In the genomic region with DNA sequence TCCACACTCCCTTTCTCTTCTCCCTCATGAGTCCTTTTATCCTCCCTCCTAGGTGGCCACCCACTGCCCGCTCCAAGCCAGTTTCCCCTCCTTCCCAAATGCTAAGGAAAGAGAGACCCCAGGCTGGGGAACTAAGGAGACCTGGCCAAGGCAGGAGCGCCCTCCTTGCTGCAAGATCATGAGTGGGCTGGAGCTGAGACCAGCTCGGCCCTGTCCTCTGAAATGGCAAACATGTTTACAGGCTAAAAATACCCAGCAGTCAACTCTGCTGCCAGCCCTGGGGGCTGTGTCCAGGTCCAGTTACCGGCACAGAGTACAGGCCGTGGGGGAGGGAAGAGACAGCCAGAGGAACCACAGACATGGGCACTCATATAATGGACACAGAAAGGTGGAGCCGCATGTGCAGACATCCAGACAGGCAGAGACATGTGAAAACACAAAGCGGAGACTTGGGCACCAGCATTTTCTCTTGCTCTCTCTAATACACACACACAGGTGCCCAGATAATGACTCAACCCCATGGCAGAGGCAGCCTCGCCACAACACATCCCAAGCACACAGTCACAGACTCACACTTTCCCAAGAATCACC, we compare ENCODE assay signal across 1 cellular context.
A peak's percentile ranks its signal among the peaks of the same experiment; 100 is the strongest.
TF ChIP-seq lines count a peak whose summit lies in the region.

No MANE protein-coding gene starts in this region.

TF ChIP-seq in HepG2, 621 proteins besides CTCF, POLR2A, EP300 and RAD21 (continued from another document and continues in another):
- peak; percentile 62 for TF ChIP-seq ZBTB37 (CRISPR knock-in tag; IDR thresholded peaks at IDR 0.05)
- TF ChIP-seq PHB2 (IDR thresholded peaks at IDR 0.05; ENCODE audit: partially characterized antibody), result no peak
- no peak for TF ChIP-seq SP2 (CRISPR knock-in tag; IDR thresholded peaks at IDR 0.05)
- TF ChIP-seq NONO (IDR thresholded peaks at IDR 0.05), result no peak
- 0 out of 2 replicates have a peak, but pooled peaks have one; percentile 34 for TF ChIP-seq NONO (CRISPR knock-in tag; conservative IDR thresholded peaks at IDR 0.05)
- peak; percentile 72; the same call in 1 of the 2 replicates for TF ChIP-seq ZNF543 (CRISPR knock-in tag; IDR thresholded peaks at IDR 0.05)
- TF ChIP-seq HNF1B (CRISPR knock-in tag; IDR thresholded peaks at IDR 0.05), result peak; percentile 42; the same call in 1 of the 2 replicates
- TF ChIP-seq ZNF550 (CRISPR knock-in tag; IDR thresholded peaks at IDR 0.05; ENCODE audit: borderline replicate concordance), result no peak
- peak; percentile 82 for TF ChIP-seq FOXA3 (CRISPR knock-in tag; IDR thresholded peaks at IDR 0.05)
- 0 out of 2 replicates have a peak, but pooled peaks have one; percentile 50 for TF ChIP-seq KLF6 (CRISPR knock-in tag; IDR thresholded peaks at IDR 0.05)
- TF ChIP-seq ZNF367 (CRISPR knock-in tag; IDR thresholded peaks at IDR 0.05; ENCODE audit: borderline replicate concordance), result no peak
- no peak for TF ChIP-seq PRMT3 (CRISPR knock-in tag; IDR thresholded peaks at IDR 0.05; ENCODE audit: borderline replicate concordance, low read depth)
- peak; percentile 86 for TF ChIP-seq PHF21A (CRISPR knock-in tag; IDR thresholded peaks at IDR 0.05)
- no peak for TF ChIP-seq ZNF30 (CRISPR knock-in tag; IDR thresholded peaks at IDR 0.05)
- TF ChIP-seq ZNF34 (CRISPR knock-in tag; IDR thresholded peaks at IDR 0.05; ENCODE audit: borderline replicate concordance), result no peak
- TF ChIP-seq, protein P1, sequence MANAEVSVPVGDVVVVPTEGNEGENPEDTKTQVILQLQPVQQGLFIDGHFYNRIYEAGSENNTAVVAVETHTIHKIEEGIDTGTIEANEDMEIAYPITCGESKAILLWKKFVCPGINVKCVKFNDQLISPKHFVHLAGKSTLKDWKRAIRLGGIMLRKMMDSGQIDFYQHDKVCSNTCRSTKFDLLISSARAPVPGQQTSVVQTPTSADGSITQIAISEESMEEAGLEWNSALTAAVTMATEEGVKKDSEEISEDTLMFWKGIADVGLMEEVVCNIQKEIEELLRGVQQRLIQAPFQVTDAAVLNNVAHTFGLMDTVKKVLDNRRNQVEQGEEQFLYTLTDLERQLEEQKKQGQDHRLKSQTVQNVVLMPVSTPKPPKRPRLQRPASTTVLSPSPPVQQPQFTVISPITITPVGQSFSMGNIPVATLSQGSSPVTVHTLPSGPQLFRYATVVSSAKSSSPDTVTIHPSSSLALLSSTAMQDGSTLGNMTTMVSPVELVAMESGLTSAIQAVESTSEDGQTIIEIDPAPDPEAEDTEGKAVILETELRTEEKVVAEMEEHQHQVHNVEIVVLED (CRISPR knock-in tag; IDR thresholded peaks at IDR 0.05; ENCODE audit: borderline replicate concordance), result no peak
- TF ChIP-seq ZFP90 (CRISPR knock-in tag; IDR thresholded peaks at IDR 0.05; ENCODE audit: borderline replicate concordance), result no peak
- peak; percentile 14; the same call in 1 of the 2 replicates for TF ChIP-seq POGZ (CRISPR knock-in tag; IDR thresholded peaks at IDR 0.05)
- no peak for TF ChIP-seq KAT2B (IDR thresholded peaks at IDR 0.05; ENCODE audit: borderline replicate concordance, low read depth, low read length)
- no peak for TF ChIP-seq ZNF225 (CRISPR knock-in tag; IDR thresholded peaks at IDR 0.05)
- no peak for TF ChIP-seq BHLHE40 (IDR thresholded peaks at IDR 0.05; ENCODE audit: low read length)
- peak; percentile 42; the same call in 1 of the 2 replicates for TF ChIP-seq ARNTL (CRISPR knock-in tag; IDR thresholded peaks at IDR 0.05)
- TF ChIP-seq FOSL2 (CRISPR knock-in tag; IDR thresholded peaks at IDR 0.05), result peak; percentile 62
- peak; percentile 82 for TF ChIP-seq DRAP1 (CRISPR knock-in tag; IDR thresholded peaks at IDR 0.05)
- no peak; the same call in 1 of the 2 replicates for TF ChIP-seq ZNF160 (CRISPR knock-in tag; IDR thresholded peaks at IDR 0.05)
- TF ChIP-seq RXRA (CRISPR knock-in tag; IDR thresholded peaks at IDR 0.05), result no peak
- no peak for TF ChIP-seq ZNF256 (CRISPR knock-in tag; conservative IDR thresholded peaks at IDR 0.05)
- no peak for TF ChIP-seq DNMT3B (CRISPR knock-in tag; conservative IDR thresholded peaks at IDR 0.05)
- TF ChIP-seq TEAD2 (CRISPR knock-in tag; IDR thresholded peaks at IDR 0.05), result no peak
- TF ChIP-seq, protein P2, sequence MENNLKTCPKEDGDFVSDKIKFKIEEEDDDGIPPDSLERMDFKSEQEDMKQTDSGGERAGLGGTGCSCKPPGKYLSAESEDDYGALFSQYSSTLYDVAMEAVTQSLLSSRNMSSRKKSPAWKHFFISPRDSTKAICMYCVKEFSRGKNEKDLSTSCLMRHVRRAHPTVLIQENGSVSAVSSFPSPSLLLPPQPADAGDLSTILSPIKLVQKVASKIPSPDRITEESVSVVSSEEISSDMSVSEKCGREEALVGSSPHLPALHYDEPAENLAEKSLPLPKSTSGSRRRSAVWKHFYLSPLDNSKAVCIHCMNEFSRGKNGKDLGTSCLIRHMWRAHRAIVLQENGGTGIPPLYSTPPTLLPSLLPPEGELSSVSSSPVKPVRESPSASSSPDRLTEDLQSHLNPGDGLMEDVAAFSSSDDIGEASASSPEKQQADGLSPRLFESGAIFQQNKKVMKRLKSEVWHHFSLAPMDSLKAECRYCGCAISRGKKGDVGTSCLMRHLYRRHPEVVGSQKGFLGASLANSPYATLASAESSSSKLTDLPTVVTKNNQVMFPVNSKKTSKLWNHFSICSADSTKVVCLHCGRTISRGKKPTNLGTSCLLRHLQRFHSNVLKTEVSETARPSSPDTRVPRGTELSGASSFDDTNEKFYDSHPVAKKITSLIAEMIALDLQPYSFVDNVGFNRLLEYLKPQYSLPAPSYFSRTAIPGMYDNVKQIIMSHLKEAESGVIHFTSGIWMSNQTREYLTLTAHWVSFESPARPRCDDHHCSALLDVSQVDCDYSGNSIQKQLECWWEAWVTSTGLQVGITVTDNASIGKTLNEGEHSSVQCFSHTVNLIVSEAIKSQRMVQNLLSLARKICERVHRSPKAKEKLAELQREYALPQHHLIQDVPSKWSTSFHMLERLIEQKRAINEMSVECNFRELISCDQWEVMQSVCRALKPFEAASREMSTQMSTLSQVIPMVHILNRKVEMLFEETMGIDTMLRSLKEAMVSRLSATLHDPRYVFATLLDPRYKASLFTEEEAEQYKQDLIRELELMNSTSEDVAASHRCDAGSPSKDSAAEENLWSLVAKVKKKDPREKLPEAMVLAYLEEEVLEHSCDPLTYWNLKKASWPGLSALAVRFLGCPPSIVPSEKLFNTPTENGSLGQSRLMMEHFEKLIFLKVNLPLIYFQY (CRISPR knock-in tag; IDR thresholded peaks at IDR 0.05; ENCODE audit: borderline replicate concordance), result peak; percentile 59; the same call in 1 of the 2 replicates
- TF ChIP-seq POLR2AphosphoS5 (IDR thresholded peaks at IDR 0.05; ENCODE audit: low read depth, low read length), result peak; percentile 73
- TF ChIP-seq ZNF768 (CRISPR knock-in tag; IDR thresholded peaks at IDR 0.05), result no peak
- TF ChIP-seq, protein P3, sequence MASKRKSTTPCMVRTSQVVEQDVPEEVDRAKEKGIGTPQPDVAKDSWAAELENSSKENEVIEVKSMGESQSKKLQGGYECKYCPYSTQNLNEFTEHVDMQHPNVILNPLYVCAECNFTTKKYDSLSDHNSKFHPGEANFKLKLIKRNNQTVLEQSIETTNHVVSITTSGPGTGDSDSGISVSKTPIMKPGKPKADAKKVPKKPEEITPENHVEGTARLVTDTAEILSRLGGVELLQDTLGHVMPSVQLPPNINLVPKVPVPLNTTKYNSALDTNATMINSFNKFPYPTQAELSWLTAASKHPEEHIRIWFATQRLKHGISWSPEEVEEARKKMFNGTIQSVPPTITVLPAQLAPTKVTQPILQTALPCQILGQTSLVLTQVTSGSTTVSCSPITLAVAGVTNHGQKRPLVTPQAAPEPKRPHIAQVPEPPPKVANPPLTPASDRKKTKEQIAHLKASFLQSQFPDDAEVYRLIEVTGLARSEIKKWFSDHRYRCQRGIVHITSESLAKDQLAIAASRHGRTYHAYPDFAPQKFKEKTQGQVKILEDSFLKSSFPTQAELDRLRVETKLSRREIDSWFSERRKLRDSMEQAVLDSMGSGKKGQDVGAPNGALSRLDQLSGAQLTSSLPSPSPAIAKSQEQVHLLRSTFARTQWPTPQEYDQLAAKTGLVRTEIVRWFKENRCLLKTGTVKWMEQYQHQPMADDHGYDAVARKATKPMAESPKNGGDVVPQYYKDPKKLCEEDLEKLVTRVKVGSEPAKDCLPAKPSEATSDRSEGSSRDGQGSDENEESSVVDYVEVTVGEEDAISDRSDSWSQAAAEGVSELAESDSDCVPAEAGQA (IDR thresholded peaks at IDR 0.05; ENCODE audit: low read depth), result 0 out of 2 replicates have a peak, but pooled peaks have one; percentile 30
- TF ChIP-seq, protein P3 (CRISPR knock-in tag; IDR thresholded peaks at IDR 0.05; ENCODE audit: borderline replicate concordance), result no peak
- no peak for TF ChIP-seq CENPT (CRISPR knock-in tag; IDR thresholded peaks at IDR 0.05; ENCODE audit: low read depth)
- no peak for TF ChIP-seq REXO4 (CRISPR knock-in tag; IDR thresholded peaks at IDR 0.05; ENCODE audit: borderline replicate concordance)
- no peak for TF ChIP-seq NFE2L1 (CRISPR knock-in tag; IDR thresholded peaks at IDR 0.05; ENCODE audit: borderline replicate concordance)
- peak; percentile 57; the same call in 1 of the 2 replicates for TF ChIP-seq ZNF501 (CRISPR knock-in tag; IDR thresholded peaks at IDR 0.05)
- TF ChIP-seq, protein P4, sequence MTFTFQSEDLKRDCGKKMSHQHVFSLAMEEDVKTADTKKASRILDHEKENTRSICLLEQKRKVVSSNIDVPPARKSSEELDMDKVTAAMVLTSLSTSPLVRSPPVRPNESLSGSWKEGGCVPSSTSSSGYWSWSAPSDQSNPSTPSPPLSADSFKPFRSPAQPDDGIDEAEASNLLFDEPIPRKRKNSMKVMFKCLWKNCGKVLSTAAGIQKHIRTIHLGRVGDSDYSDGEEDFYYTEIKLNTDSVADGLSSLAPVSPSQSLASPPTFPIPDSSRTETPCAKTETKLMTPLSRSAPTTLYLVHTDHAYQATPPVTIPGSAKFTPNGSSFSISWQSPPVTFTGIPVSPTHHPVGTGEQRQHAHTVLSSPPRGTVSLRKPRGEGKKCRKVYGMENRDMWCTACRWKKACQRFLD (CRISPR knock-in tag; IDR thresholded peaks at IDR 0.05; ENCODE audit: borderline replicate concordance), result no peak
- TF ChIP-seq ZNF547 (CRISPR knock-in tag; IDR thresholded peaks at IDR 0.05), result no peak
- peak; percentile 70 for TF ChIP-seq IRF2 (CRISPR knock-in tag; IDR thresholded peaks at IDR 0.05)
- TF ChIP-seq ZNF770 (CRISPR knock-in tag; IDR thresholded peaks at IDR 0.05), result no peak
